ENCODE assay signal across 8 cellular contexts in the genomic region with DNA sequence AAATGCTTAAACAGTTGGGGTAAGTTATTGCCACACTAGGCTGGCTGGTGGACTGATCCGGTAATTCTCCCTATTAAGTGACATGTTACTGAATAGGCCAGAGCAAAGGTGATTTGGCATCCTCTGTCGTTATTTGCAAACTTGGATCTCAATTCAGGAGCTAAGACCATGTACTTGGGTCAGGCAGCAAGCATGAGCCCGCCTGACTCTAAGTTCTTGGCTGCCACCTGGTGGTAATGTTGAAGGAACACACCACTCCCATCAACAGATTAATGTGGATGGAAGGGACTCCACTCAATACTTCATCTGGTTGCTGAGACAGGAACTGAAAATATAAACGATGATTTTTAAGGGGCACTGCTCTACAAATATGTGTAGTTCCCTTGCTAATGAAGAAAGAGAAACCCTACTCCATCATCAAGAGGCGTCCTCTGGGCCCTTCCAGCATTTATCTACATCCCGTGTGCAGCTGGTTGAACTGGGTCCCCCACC.
DNase-seq lines count a peak whose midpoint lies in the region; ATAC-seq, FAIRE-seq and TF ChIP-seq lines count a peak whose summit lies in the region.

No MANE protein-coding gene starts in this region.

- TF ChIP-seq CTCF in CD4-positive, alpha-beta T cell (IDR thresholded peaks at IDR 0.05): peak; percentile 86
- TF ChIP-seq CTCF in H1 (IDR thresholded peaks at IDR 0.05; ENCODE audit: control extremely low read depth in 1 of 3, insufficient read depth in 1 of 3, low read depth in 1 of 3, low read length in 3 of 3) (peak; percentile 64 to 93 (median 87)), mesothelial cell of epicardium (IDR thresholded peaks at IDR 0.05; ENCODE audit: unreplicated experiment) (peak; percentile 80)

- H3K27me3 ChIP-seq in CD4-positive, alpha-beta T cell (ENCODE audit: control insufficient read depth, insufficient read depth, low read length): peaks cover 5% of the 10 kb centered on the region
- H3K27me3 ChIP-seq in H1 (replicated peaks in 1 of 4; ENCODE audit: control insufficient read depth in 3 of 4, extremely low read depth in 1 of 4, insufficient read depth in 3 of 4, low read length in 3 of 4): no peaks in the 10 kb centered on the region

- ATAC-seq in CD4-positive, alpha-beta T cell (ENCODE audit: poor library complexity): peak; percentile 88
- ATAC-seq in GM19452 (IDR thresholded peaks at IDR 0.05; ENCODE audit: unreplicated experiment) (peak; percentile 80), HG03575 (IDR thresholded peaks at IDR 0.05; ENCODE audit: extremely low read depth, insufficient number of reproducible peaks, low FRiP score, unreplicated experiment) (peak; percentile 62)
- ATAC-seq in activated CD8-positive, alpha-beta T cell treated with anti-CD3 and anti-CD28 coated beads, Interleukin-2, amount 10 ng/mL, durations not matched to agents 7 days and 5 days: peak; percentile 92

- no peak overlapping the region for H3K27ac Mint-ChIP-seq in CD4-positive, alpha-beta T cell
- H3K27ac Mint-ChIP-seq in activated CD8-positive, alpha-beta T cell treated with anti-CD3 and anti-CD28 coated beads, Interleukin-2, amount 10 ng/mL, durations not matched to agents 7 days and 5 days: no peak overlapping the region
- no peak overlapping the region for H3K27ac Mint-ChIP-seq in mesothelial cell of epicardium

- no peak overlapping the region for H2BK12ac ChIP-seq in H1 (ENCODE audit: low read depth, low read length)

- TF ChIP-seq EP300 in H1 (IDR thresholded peaks at IDR 0.05; ENCODE audit: borderline replicate concordance in 1 of 2, low read depth in 2 of 2, low read length in 2 of 2): no peak

- POLR2A ChIA-PET in CD4-positive, alpha-beta T cell (lab: Charles Lee): interaction anchor here (1.3 kb wide), 1 partner anchor 195 kb away, joined by 8 read pairs; no protein-coding TSS in a partner anchor
- POLR2A ChIA-PET in activated CD8-positive, alpha-beta T cell treated with anti-CD3 and anti-CD28 coated beads, Interleukin-2, amount 10 ng/mL, durations not matched to agents 7 days and 5 days (lab: Charles Lee): no interaction called here
- POLR2A ChIA-PET in H1 (lab: Charles Lee; ENCODE audit: partially characterized antibody): no interaction called here

- peak; percentile 29 to 57 (median 39) for DNase-seq in CD4-positive, alpha-beta T cell
- DNase-seq in NOMO-1 (lab: John Stamatoyannopoulos, UW; ENCODE audit: unreplicated experiment in 2 of 2) (peak; percentile 44 to 71), H1 (ENCODE audit: low read depth in 1 of 2, low spot score in 2 of 2) (peak; percentile 33 to 63), mesothelial cell of epicardium (ENCODE audit: low spot score in 2 of 2, unreplicated experiment in 2 of 2) (peak; percentile 31 to 75)
- DNase-seq in activated CD8-positive, alpha-beta T cell treated with anti-CD3 and anti-CD28 coated beads, Interleukin-2, amount 10 ng/mL, durations not matched to agents 7 days and 5 days: peak; percentile 78
- DNase-seq in stimulated activated CD8-positive, alpha-beta memory T cell treated with anti-CD3 and anti-CD28 coated beads, Interleukin-7, amount 100 ng/mL, for 4 hours (ENCODE audit: low read depth in 2 of 2): peak; percentile 29 to 30

- peaks cover 8% of the 10 kb centered on the region for H3K4me1 Mint-ChIP-seq in CD4-positive, alpha-beta T cell (ENCODE audit: low read depth)
- H3K4me1 Mint-ChIP-seq in activated CD8-positive, alpha-beta T cell treated with anti-CD3 and anti-CD28 coated beads, Interleukin-2, amount 10 ng/mL, durations not matched to agents 7 days and 5 days (ENCODE audit: low read depth): no peaks in the 10 kb centered on the region
- H3K4me1 Mint-ChIP-seq in mesothelial cell of epicardium: peaks cover 19% of the 10 kb centered on the region

- no peak overlapping the region for H3K23ac ChIP-seq in H1 (ENCODE audit: insufficient read length)

- H4K20me1 ChIP-seq in H1 (replicated peaks in 1 of 2; ENCODE audit: control insufficient read depth in 1 of 2, insufficient read depth in 2 of 2, low read length in 2 of 2): no peaks in the 10 kb centered on the region

- no peak overlapping the region for H2BK120ac ChIP-seq in H1 (replicated peaks; ENCODE audit: low read depth, low read length)

- no peak overlapping the region for H3K9ac ChIP-seq in H1 (replicated peaks in 1 of 4; ENCODE audit: extremely low read depth in 1 of 4, low read depth in 3 of 4, low read length in 3 of 4)

- TF ChIP-seq RAD21 in H1 (IDR thresholded peaks at IDR 0.05 in 1 of 2, conservative IDR thresholded peaks at IDR 0.05 in 1 of 2; ENCODE audit: low read depth in 2 of 2, low read length in 2 of 2): peak; percentile 97

- no peak overlapping the region for H2AFZ ChIP-seq in H1 (ENCODE audit: low read length)

- H3K36me3 Mint-ChIP-seq in CD4-positive, alpha-beta T cell (ENCODE audit: low read depth): no peaks in the 10 kb centered on the region
- H3K36me3 Mint-ChIP-seq in activated CD8-positive, alpha-beta T cell treated with anti-CD3 and anti-CD28 coated beads, Interleukin-2, amount 10 ng/mL, durations not matched to agents 7 days and 5 days (ENCODE audit: low read depth): no peaks in the 10 kb centered on the region
- H3K36me3 Mint-ChIP-seq in mesothelial cell of epicardium: peaks cover 1% of the 10 kb centered on the region

- no peak overlapping the region for H4K91ac ChIP-seq in H1 (replicated peaks; ENCODE audit: insufficient read length, low read length)

- no peak overlapping the region for H3K4me3 ChIP-seq in H1 (ENCODE audit: extremely low read depth in 1 of 4, insufficient read depth in 2 of 4, low read depth in 3 of 4, low read length in 4 of 4)

- no peak overlapping the region for H3K18ac ChIP-seq in H1 (ENCODE audit: extremely low read depth, low read length)

- CTCF ChIA-PET in CD4-positive, alpha-beta T cell (lab: Charles Lee): interaction anchor here (0.6 to 1.7 kb wide), 6 partner anchors 9 to 253 kb away, joined by 3 to 30 read pairs (median 6); a partner anchor contains a TSS
- CTCF ChIA-PET in activated CD8-positive, alpha-beta T cell treated with anti-CD3 and anti-CD28 coated beads, Interleukin-2, amount 10 ng/mL, durations not matched to agents 7 days and 5 days (lab: Charles Lee): interaction anchor here (1.0 to 8.9 kb wide), 14 partner anchors 12 to 259 kb away, joined by 3 to 112 read pairs (median 4); no protein-coding TSS in a partner anchor
- CTCF ChIA-PET in H1 (lab: Charles Lee; ENCODE audit: partially characterized antibody): interaction anchor here (0.6 to 1.9 kb wide), 33 partner anchors 12 to 1361 kb away, joined by 3 to 12 read pairs (median 4); a partner anchor contains a TSS

- H3K4me3 Mint-ChIP-seq in CD4-positive, alpha-beta T cell: no peak overlapping the region
- H3K4me3 Mint-ChIP-seq in activated CD8-positive, alpha-beta T cell treated with anti-CD3 and anti-CD28 coated beads, Interleukin-2, amount 10 ng/mL, durations not matched to agents 7 days and 5 days: no peak overlapping the region
- no peak overlapping the region for H3K4me3 Mint-ChIP-seq in mesothelial cell of epicardium

- no peak overlapping the region for H3K56ac ChIP-seq in H1 (replicated peaks; ENCODE audit: insufficient read length, low read depth, low read length)

- H2BK5ac ChIP-seq in H1 (ENCODE audit: low read depth, low read length): no peak overlapping the region

- no peaks in the 10 kb centered on the region for H3K23me2 ChIP-seq in H1 (ENCODE audit: low read depth, low read length)

- FAIRE-seq in H1 (lab: Jason Lieb, UNC): peak; percentile 94

- no peak overlapping the region for H3K27ac ChIP-seq in CD4-positive, alpha-beta T cell (ENCODE audit: low read depth, low read length)
- H3K27ac ChIP-seq in H1 (ENCODE audit: low read depth, low read length): no peak overlapping the region

- no peak overlapping the region for H3K4me2 ChIP-seq in H1 (ENCODE audit: insufficient read depth in 1 of 2, low read depth in 2 of 2, low read length in 2 of 2)

- H3K14ac ChIP-seq in H1 (ENCODE audit: insufficient read length): no peak overlapping the region

- H3K4me1 ChIP-seq in H1 (replicated peaks in 1 of 4; ENCODE audit: control insufficient read depth in 3 of 4, insufficient read depth in 4 of 4, low read length in 3 of 4): peaks cover 0 to 9% (median 3%) of the 10 kb centered on the region in 4 experiments; a peak in 4 of 7 replicates

- no peaks in the 10 kb centered on the region for H3K9me3 ChIP-seq in CD4-positive, alpha-beta T cell (ENCODE audit: control insufficient read depth, low read length)
- no peaks in the 10 kb centered on the region for H3K9me3 ChIP-seq in H1 (ENCODE audit: insufficient read depth in 2 of 2, low read depth in 1 of 2, low read length in 1 of 2)

- H3K4ac ChIP-seq in H1 (replicated peaks; ENCODE audit: insufficient read length, low read depth, low read length): no peak overlapping the region

- no peaks in the 10 kb centered on the region for H3K79me2 ChIP-seq in H1 (ENCODE audit: control insufficient read depth in 1 of 2, insufficient read depth in 2 of 2, low read length in 2 of 2)

- intact Hi-C loops in CD4-positive, alpha-beta T cell (cut with DNase I, micrococcal nuclease): loop anchor here (1.0 to 10.0 kb wide), 5 partner anchors 194 to 1942 kb away; no protein-coding TSS in a partner anchor

- H2AK5ac ChIP-seq in H1 (ENCODE audit: low read depth, low read length): no peak overlapping the region

- no peak for TF ChIP-seq POLR2A in H1 (IDR thresholded peaks at IDR 0.05; ENCODE audit: control extremely low read depth in 1 of 2, low read depth in 2 of 2, low read length in 2 of 2)

- H4K8ac ChIP-seq in H1 (ENCODE audit: extremely low read depth, insufficient read depth, low read length): no peak overlapping the region

- no peak overlapping the region for H4K5ac ChIP-seq in H1 (ENCODE audit: insufficient read length, low read depth, low read length)

- WGBS in H1 (ENCODE audit: extremely low coverage in 1 of 2, insufficient coverage in 1 of 2, insufficient read length in 1 of 2, insufficient replicate concordance in 2 of 2, low coverage in 1 of 2, low lambda C conversion rate in 2 of 2, missing lambda C conversion rate in 1 of 2), 2 experiments: 31% methylated on average over 6 of the region's 6 CpGs; no CpG with 5 or more reads in 1 of the 2 experiments

- no peaks in the 10 kb centered on the region for H3K9me3 Mint-ChIP-seq in CD4-positive, alpha-beta T cell
- H3K9me3 Mint-ChIP-seq in activated CD8-positive, alpha-beta T cell treated with anti-CD3 and anti-CD28 coated beads, Interleukin-2, amount 10 ng/mL, durations not matched to agents 7 days and 5 days (ENCODE audit: insufficient read depth): no peaks in the 10 kb centered on the region
- peaks cover 4% of the 10 kb centered on the region for H3K9me3 Mint-ChIP-seq in mesothelial cell of epicardium

- no peaks in the 10 kb centered on the region for H3K27me3 Mint-ChIP-seq in CD4-positive, alpha-beta T cell
- H3K27me3 Mint-ChIP-seq in activated CD8-positive, alpha-beta T cell treated with anti-CD3 and anti-CD28 coated beads, Interleukin-2, amount 10 ng/mL, durations not matched to agents 7 days and 5 days (ENCODE audit: low read depth): peaks cover 8% of the 10 kb centered on the region
- H3K27me3 Mint-ChIP-seq in mesothelial cell of epicardium (ENCODE audit: low read depth): no peaks in the 10 kb centered on the region

- H3K36me3 ChIP-seq in H1 (ENCODE audit: control insufficient read depth in 2 of 4, insufficient read depth in 4 of 4, low read length in 3 of 4): no peaks in the 10 kb centered on the region

- H2BK15ac ChIP-seq in H1 (ENCODE audit: low read length): no peak overlapping the region

- H3K79me1 ChIP-seq in H1 (ENCODE audit: low read depth, low read length): no peaks in the 10 kb centered on the region

- no peak overlapping the region for H2BK20ac ChIP-seq in H1 (ENCODE audit: low read length)
